ENCODE assay signal across 10 cellular contexts in the genomic region with DNA sequence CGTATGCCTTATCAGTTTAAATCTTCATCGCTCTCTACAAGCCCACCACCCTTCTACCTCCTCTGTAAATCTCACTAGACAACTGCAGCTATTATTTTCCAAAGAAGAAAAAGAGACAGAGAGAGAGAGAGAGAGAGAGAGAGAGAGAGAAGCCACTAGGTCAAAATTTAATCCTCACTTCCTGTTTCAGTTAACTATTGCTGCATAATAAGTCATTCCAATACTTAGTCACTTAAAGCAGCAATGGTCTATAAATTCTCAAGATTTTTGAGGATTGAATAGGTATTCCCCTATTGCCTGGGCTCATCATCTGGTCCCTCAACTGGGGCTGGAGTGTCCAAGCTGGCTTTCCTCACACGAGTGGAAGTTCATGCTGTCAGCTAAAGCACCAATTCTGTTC.
DNase-seq lines count a peak whose midpoint lies in the region; ATAC-seq and TF ChIP-seq lines count a peak whose summit lies in the region.
"Had no signal": no experiment of that assay in that cellular context is flagged by ENCODE, and none has a peak within 500 bp of the region (broad histone marks: within the 10 kb centered on the region; RNA-seq: fewer than 3 reads in every experiment).

No MANE protein-coding gene starts in this region.

- ATAC-seq in GM21360 (IDR thresholded peaks at IDR 0.05; ENCODE audit: unreplicated experiment) (peak; percentile 68), HG03108 (IDR thresholded peaks at IDR 0.05; ENCODE audit: unreplicated experiment) (peak; percentile 79)
- no peak for ATAC-seq in activated CD4-positive, CD25-positive, alpha-beta regulatory T cell treated with anti-CD3 and anti-CD28 coated beads, Interleukin-2, amount 50 U/mL, for 24 hours
- ATAC-seq: GM23338; naive thymus-derived CD8-positive, alpha-beta T cell had no signal

- no peak for TF ChIP-seq CTCF in AG10803 (conservative IDR thresholded peaks at IDR 0.05; ENCODE audit: low read length)

- DNase-seq in AG10803 (ENCODE audit: low read depth) (peak; percentile 75), SKM-1 treated with dmso at 0.1 percent for 144 hours (lab: John Stamatoyannopoulos, UW; ENCODE audit: unreplicated experiment) (peak; percentile 11), cerebellum (ENCODE audit: low spot score) (no peak), HEK293T (ENCODE audit: extremely low spot score) (no peak), mesenteric fat pad (ENCODE audit: low spot score) (no peak)
- DNase-seq: naive thymus-derived CD8-positive, alpha-beta T cell had no signal

- POLR2A ChIA-PET in HEK293T (lab: Yijun Ruan, JAX) = no interaction called here

- CTCF ChIA-PET in HEK293T (lab: Yijun Ruan, JAX) = interaction anchor here (1.2 kb wide), 1 partner anchor 16 kb away, joined by 3 read pairs; no protein-coding TSS in a partner anchor

- no peak overlapping the region for H3K4me3 ChIP-seq in AG10803 (ENCODE audit: low read length)
- H3K4me3 ChIP-seq: GM23338 had no signal

TF ChIP-seq in HEK293T, 16 proteins besides CTCF, POLR2A, EP300 and RAD21:
- no peak for TF ChIP-seq ZNF384 (IDR thresholded peaks at IDR 0.05)
- no peak for TF ChIP-seq HDGF (IDR thresholded peaks at IDR 0.05; ENCODE audit: borderline replicate concordance)
- TF ChIP-seq FOXA1 (IDR thresholded peaks at IDR 0.05) = no peak
- TF ChIP-seq SUZ12 (IDR thresholded peaks at IDR 0.05) = no peak
- TF ChIP-seq L3MBTL2 (conservative IDR thresholded peaks at IDR 0.05) = no peak
- TF ChIP-seq ARNT (IDR thresholded peaks at IDR 0.05) = no peak

Comparison
In these comparisons a context has a peak if more than half of its experiments do, and no peak if none do; other contexts are left out.
1. DNase-seq: peak in AG10803 (single experiment) and SKM-1 treated with dmso at 0.1 percent for 144 hours (single experiment); none in cerebellum (single experiment), HEK293T (single experiment) and mesenteric fat pad (single experiment).
2. ATAC-seq: peak in GM21360 (single experiment) and HG03108 (single experiment); none in activated CD4-positive, CD25-positive, alpha-beta regulatory T cell treated with anti-CD3 and anti-CD28 coated beads, Interleukin-2, amount 50 U/mL, for 24 hours (0 of 2).